Comparison of ENCODE assay signal across 18 cellular contexts in genomic region chr20:46549188-46549967, GRCh38. TPM values are rescaled to one million over a fixed set of nuclear protein-coding genes. Genes with fewer than 3 reads are reported as not detected.
"Had no signal": no experiment of that assay in that cellular context is flagged by ENCODE, and none has a peak within 500 bp of the region (broad histone marks: within the 10 kb centered on the region; RNA-seq: fewer than 3 reads in every experiment).

No MANE protein-coding gene starts in this region.

- H3K4me3 ChIP-seq: psoas muscle, sigmoid colon had no signal

- H3K27me3 ChIP-seq: sigmoid colon had no signal

- H3K36me3 ChIP-seq: sigmoid colon had no signal

- H3K9me3 ChIP-seq: psoas muscle, sigmoid colon had no signal

- H3K27ac ChIP-seq: epithelial cell of prostate, psoas muscle, sigmoid colon had no signal

- H3K4me3 Mint-ChIP-seq: activated naive CD4-positive, alpha-beta T cell treated with anti-CD3 and anti-CD28 coated beads, Interleukin-2, amount 50 U/mL, for 24 hours; activated T-cell treated with anti-CD3 and anti-CD28 coated beads, Interleukin-2, amount 50 U/mL, for 24 hours; nephron progenitor cell had no signal

- H3K9me3 Mint-ChIP-seq: activated naive CD4-positive, alpha-beta T cell treated with anti-CD3 and anti-CD28 coated beads, Interleukin-2, amount 50 U/mL, for 24 hours; activated T-cell treated with anti-CD3 and anti-CD28 coated beads, Interleukin-2, amount 50 U/mL, for 24 hours; nephron progenitor cell had no signal

- H3K27ac Mint-ChIP-seq: activated naive CD4-positive, alpha-beta T cell treated with anti-CD3 and anti-CD28 coated beads, Interleukin-2, amount 50 U/mL, for 24 hours; activated T-cell treated with anti-CD3 and anti-CD28 coated beads, Interleukin-2, amount 50 U/mL, for 24 hours; nephron progenitor cell had no signal

- H3K36me3 Mint-ChIP-seq: activated naive CD4-positive, alpha-beta T cell treated with anti-CD3 and anti-CD28 coated beads, Interleukin-2, amount 50 U/mL, for 24 hours had no signal

- H3K4me1 ChIP-seq: psoas muscle, sigmoid colon had no signal

- FAIRE-seq: kidney, TTC549 had no signal

- H3K27me3 Mint-ChIP-seq: activated naive CD4-positive, alpha-beta T cell treated with anti-CD3 and anti-CD28 coated beads, Interleukin-2, amount 50 U/mL, for 24 hours; activated T-cell treated with anti-CD3 and anti-CD28 coated beads, Interleukin-2, amount 50 U/mL, for 24 hours had no signal

- DNase-seq: activated effector memory CD4-positive, alpha-beta T cell treated with Interleukin-2 at 50 U/mL for 16 hours; activated T-cell treated with anti-CD3 and anti-CD28 coated beads, Interleukin-2, amount 50 U/mL, for 24 hours; caudate nucleus; cortex of kidney; effector CD8-positive, alpha-beta T cell; kidney; left ventricle myocardium superior; mesendoderm; nephron progenitor cell; psoas muscle; sigmoid colon; stimulated activated CD4-positive, alpha-beta T cell treated with anti-CD3 and anti-CD28 coated beads, Interleukin-12 subunit alpha, Interleukin-12 subunit beta, amount 100 ng/mL, for 4 hours; stimulated activated naive CD4-positive, alpha-beta T cell treated with Interleukin-2 at 50 U/mL for 16 hours; trophoblast cell had no signal

- ATAC-seq: left ventricle myocardium superior, psoas muscle had no signal

RNA-seq across cellular contexts. Expression of gene OCSTAMP, which starts 1.1 kb away (rescaled TPM):
- total RNA-seq: kidney, left ventricle myocardium superior, osteoblast, psoas muscle, sigmoid colon had no signal
- polyA plus RNA-seq: psoas muscle, sigmoid colon had no signal
